18 cellular contexts compared by ENCODE assay signal in the genomic region with DNA sequence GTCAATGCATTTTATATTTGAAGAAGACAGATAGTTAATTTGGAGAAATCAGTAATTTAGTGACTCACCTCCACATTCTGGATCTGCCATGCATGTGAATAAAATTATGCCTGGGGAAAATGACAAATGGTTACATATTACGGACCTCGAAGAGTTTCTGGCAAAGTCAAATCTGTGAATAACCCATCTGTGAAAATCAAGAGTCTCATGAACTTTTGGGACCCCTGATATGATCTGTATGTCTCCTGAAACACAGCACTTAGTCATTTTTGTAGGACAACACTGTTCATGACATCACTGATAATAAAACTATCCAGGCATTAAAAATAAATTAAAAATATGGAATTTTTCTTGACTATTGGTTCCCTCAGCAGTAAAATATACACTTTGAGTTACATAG.
"Had no signal": no experiment of that assay in that cellular context is flagged by ENCODE, and none has a peak within 500 bp of the region (broad histone marks: within the 10 kb centered on the region; RNA-seq: fewer than 3 reads in every experiment).

No MANE protein-coding gene starts in this region.

- H3K4me1 Mint-ChIP-seq: activated T-helper 17 cell treated with anti-CD3 and anti-CD28 coated beads, Interleukin-2, amount 50 U/mL, for 72 hours; central memory CD8-positive, alpha-beta T cell had no signal

- H3K9me3 Mint-ChIP-seq: activated T-cell treated with anti-CD3 and anti-CD28 coated beads, Interleukin-2, amount 50 U/mL, for 4 hours; central memory CD8-positive, alpha-beta T cell had no signal

- H3K36me3 Mint-ChIP-seq: activated naive CD8-positive, alpha-beta T cell; brain had no signal

- H3K4me3 Mint-ChIP-seq: activated naive CD4-positive, alpha-beta T cell treated with anti-CD3 and anti-CD28 coated beads for 36 hours; activated naive CD8-positive, alpha-beta T cell; activated T-cell treated with anti-CD3 and anti-CD28 coated beads, Interleukin-2, amount 50 U/mL, for 4 hours; activated T-helper 17 cell treated with anti-CD3 and anti-CD28 coated beads, Interleukin-2, amount 50 U/mL, for 72 hours; brain; central memory CD8-positive, alpha-beta T cell had no signal

- H3K27ac Mint-ChIP-seq: activated naive CD4-positive, alpha-beta T cell treated with anti-CD3 and anti-CD28 coated beads for 36 hours; activated naive CD8-positive, alpha-beta T cell; activated T-helper 17 cell treated with anti-CD3 and anti-CD28 coated beads, Interleukin-2, amount 50 U/mL, for 72 hours had no signal

- ATAC-seq: activated T-cell treated with anti-CD3 and anti-CD28 coated beads, Interleukin-2, amount 50 U/mL, for 4 hours; activated T-helper 17 cell treated with anti-CD3 and anti-CD28 coated beads, Interleukin-2, amount 50 U/mL, for 72 hours had no signal

- DNase-seq: activated CD4-positive, alpha-beta T cell treated with anti-CD3 and anti-CD28 coated beads for 48 hours; activated CD4-positive, alpha-beta T cell treated with anti-CD3 and anti-CD28 coated beads, Interleukin-2, amount 50 U/mL, for 4 hours; activated CD4-positive, CD25-positive, alpha-beta regulatory T cell treated with anti-CD3 and anti-CD28 coated beads, Interleukin-2, amount 50 U/mL, for 72 hours; activated gamma-delta T cell; activated naive CD4-positive, alpha-beta T cell treated with anti-CD3 and anti-CD28 coated beads for 36 hours; activated T-cell treated with anti-CD3 and anti-CD28 coated beads, Interleukin-2, amount 50 U/mL, for 4 hours; amygdala; MM.1S; NCI-H1105; NCI-H1436 treated with DMSO at 0.1 percent for 48 hours; NCI-H187; NCI-H510A treated with DMSO at 0.1 percent for 48 hours; SIG-M5; SW 1271 had no signal

- H3K27me3 Mint-ChIP-seq: activated T-helper 17 cell treated with anti-CD3 and anti-CD28 coated beads, Interleukin-2, amount 50 U/mL, for 72 hours; brain; central memory CD8-positive, alpha-beta T cell had no signal
